ENCODE assay signal across 24 cellular contexts in the genomic region with DNA sequence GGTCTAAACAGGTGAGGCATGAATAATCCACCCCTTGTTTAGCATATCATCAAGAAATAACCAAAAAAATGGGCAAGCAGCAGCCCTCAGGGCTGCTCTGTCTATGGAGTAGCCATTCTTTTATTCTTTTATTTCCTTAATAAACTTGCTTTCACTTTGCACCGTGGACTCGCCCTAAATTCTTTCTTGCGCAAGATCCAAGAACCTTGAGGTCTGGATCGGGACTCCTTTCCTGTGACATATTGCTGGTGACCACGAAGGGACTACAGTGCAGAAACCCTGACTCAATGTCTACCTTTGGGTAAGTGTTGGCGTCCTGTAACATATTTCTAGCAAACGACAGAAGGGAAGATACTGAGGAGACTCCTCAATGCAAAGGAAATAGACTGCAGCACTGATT.
"Had no signal": no experiment of that assay in that cellular context is flagged by ENCODE, and none has a peak within 500 bp of the region (broad histone marks: within the 10 kb centered on the region; RNA-seq: fewer than 3 reads in every experiment).

No MANE protein-coding gene starts in this region.

- H3K4me1 ChIP-seq: esophagus muscularis mucosa, foreskin keratinocyte, gastroesophageal sphincter, heart left ventricle, left lung, lower lobe of right lung had no signal

- DNase-seq: dermis blood vessel endothelial cell; dorsolateral prefrontal cortex; effector CD4-positive, alpha-beta T cell; effector memory CD4-positive, alpha-beta T cell; heart left ventricle; hypothalamus; immature natural killer cell; islet precursor cell; kidney; kidney glomerular epithelial cell; left lung; left ventricle myocardium superior; lower lobe of right lung; mesenchymal stem cell; mucosa of descending colon; naive B cell had no signal

- H3K27ac ChIP-seq: coronary artery, dorsolateral prefrontal cortex, esophagus muscularis mucosa, foreskin keratinocyte, gastroesophageal sphincter, heart left ventricle, hepatocyte, left lung, lower lobe of right lung had no signal

- FAIRE-seq: colon, endothelial cell of umbilical vein, frontal cortex, kidney had no signal

- ATAC-seq: foreskin keratinocyte, gastroesophageal sphincter, heart left ventricle, left lung, left ventricle myocardium superior, lower lobe of right lung, mucosa of descending colon had no signal

- H3K4me3 ChIP-seq: coronary artery, dorsolateral prefrontal cortex, esophagus muscularis mucosa, gastroesophageal sphincter, heart left ventricle, hepatocyte, left lung, lower lobe of right lung, mucosa of descending colon had no signal

- H3K27me3 ChIP-seq: esophagus muscularis mucosa, foreskin keratinocyte, gastroesophageal sphincter, hepatocyte, left lung had no signal

- H3K36me3 ChIP-seq: esophagus muscularis mucosa, gastroesophageal sphincter, heart left ventricle, left lung, lower lobe of right lung had no signal

- H3K79me2 ChIP-seq: hepatocyte had no signal

- H2AFZ ChIP-seq: hepatocyte had no signal

- H3K9me3 ChIP-seq: esophagus muscularis mucosa, gastroesophageal sphincter, heart left ventricle, left lung, lower lobe of right lung, mucosa of descending colon had no signal

- H3K4me2 ChIP-seq: hepatocyte had no signal
